Comparison of ENCODE assay signal across 12 cellular contexts in genomic region chr3:156687023-156687422, GRCh38. TPM values are rescaled to one million over a fixed set of nuclear protein-coding genes. Genes with fewer than 3 reads are reported as not detected.
DNase-seq lines count a peak whose midpoint lies in the region; ATAC-seq and TF ChIP-seq lines count a peak whose summit lies in the region.
"Had no signal": no experiment of that assay in that cellular context is flagged by ENCODE, and none has a peak within 500 bp of the region (broad histone marks: within the 10 kb centered on the region; RNA-seq: fewer than 3 reads in every experiment).

No MANE protein-coding gene starts in this region.

- no peak overlapping the region for H3K27ac ChIP-seq in CD4-positive, alpha-beta T cell (ENCODE audit: low read depth, low read length)
- H3K27ac ChIP-seq in fibroblast of lung (ENCODE audit: insufficient read depth, low read length), result no peak overlapping the region

- no peaks in the 10 kb centered on the region for H3K27me3 Mint-ChIP-seq in CD4-positive, alpha-beta T cell
- H3K27me3 Mint-ChIP-seq: type B pancreatic cell had no signal

- POLR2A ChIA-PET in CD4-positive, alpha-beta T cell (lab: Charles Lee), result interaction anchor here (0.6 to 3.2 kb wide), 2 partner anchors 9 to 12 kb away, joined by 3 to 29 read pairs; partner anchors contain the start of gene TIPARP

- DNase-seq in CD4-positive, alpha-beta T cell, result no peak
- DNase-seq in LHCN-M2 (ENCODE audit: low read depth) (peak; percentile 46), fibroblast of lung (ENCODE audit: low read depth in 2 of 2) (no peak), NK-92 (lab: John Stamatoyannopoulos, UW; ENCODE audit: unreplicated experiment) (no peak), H7 (no peak), foreskin fibroblast (no peak), NCI-H2029 (lab: John Stamatoyannopoulos, UW) (no peak)
- DNase-seq: Caco-2, KBM-7, NCI-H526 had no signal

- H3K27me3 ChIP-seq in CD4-positive, alpha-beta T cell (ENCODE audit: control insufficient read depth, insufficient read depth, low read length), result no peaks in the 10 kb centered on the region
- H3K27me3 ChIP-seq in fibroblast of lung (ENCODE audit: control insufficient read depth, insufficient read depth, low read length) (no peaks in the 10 kb centered on the region), H7 (ENCODE audit: control insufficient read depth, insufficient read depth, low read length) (no peaks in the 10 kb centered on the region)

- H3K4me1 Mint-ChIP-seq in CD4-positive, alpha-beta T cell (ENCODE audit: low read depth), result peaks cover 85% of the 10 kb centered on the region

- H3K4me1 ChIP-seq in fibroblast of lung (ENCODE audit: control insufficient read depth, extremely low read depth, insufficient read depth, low read length), result peaks cover 24% of the 10 kb centered on the region

- H4K20me1 ChIP-seq in fibroblast of lung (ENCODE audit: control insufficient read depth, extremely low read depth, insufficient read depth, low read length), result no peaks in the 10 kb centered on the region

- peak; percentile 69 for ATAC-seq in CD4-positive, alpha-beta T cell (ENCODE audit: poor library complexity)
- ATAC-seq in GM19351 (IDR thresholded peaks at IDR 0.05; ENCODE audit: unreplicated experiment), result peak; percentile 36

- peaks cover 91% of the 10 kb centered on the region for H3K79me2 ChIP-seq in fibroblast of lung (ENCODE audit: control insufficient read depth, insufficient read depth, low read length)

- H3K27ac Mint-ChIP-seq in CD4-positive, alpha-beta T cell, result no peak overlapping the region
- H3K27ac Mint-ChIP-seq: type B pancreatic cell had no signal

- no peaks in the 10 kb centered on the region for H3K9me3 ChIP-seq in CD4-positive, alpha-beta T cell (ENCODE audit: control insufficient read depth, low read length)
- no peaks in the 10 kb centered on the region for H3K9me3 ChIP-seq in fibroblast of lung (ENCODE audit: control insufficient read depth, insufficient read depth, low read depth, low read length)
- H3K9me3 ChIP-seq: Caco-2 had no signal

- H3K36me3 Mint-ChIP-seq in CD4-positive, alpha-beta T cell (ENCODE audit: low read depth), result peaks cover 25% of the 10 kb centered on the region

- intact Hi-C loops in CD4-positive, alpha-beta T cell (cut with DNase I, micrococcal nuclease), result no loop called here

- H2AFZ ChIP-seq in fibroblast of lung (ENCODE audit: low read length), result no peak overlapping the region

- H3K4me3 ChIP-seq in fibroblast of lung (replicated peaks in 1 of 4; ENCODE audit: control extremely low read depth in 1 of 4, insufficient read depth in 1 of 4, low read depth in 3 of 4, low read length in 4 of 4), result no peak overlapping the region
- no peak overlapping the region for H3K4me3 ChIP-seq in H7 (ENCODE audit: insufficient read depth, low read depth, low read length)
- no peak overlapping the region for H3K4me3 ChIP-seq in foreskin fibroblast (ENCODE audit: low read depth in 1 of 2, low read length in 2 of 2)

- H3K4me2 ChIP-seq in fibroblast of lung (ENCODE audit: extremely low read depth, insufficient read depth, low read length), result peak overlapping the region; percentile 52

- no peak for TF ChIP-seq CTCF in CD4-positive, alpha-beta T cell (IDR thresholded peaks at IDR 0.05)
- no peak for TF ChIP-seq CTCF in fibroblast of lung (conservative IDR thresholded peaks at IDR 0.05 in 1 of 2, IDR thresholded peaks at IDR 0.05 in 1 of 2; ENCODE audit: low read depth in 1 of 2, low read length in 2 of 2)
- TF ChIP-seq CTCF in foreskin fibroblast (IDR thresholded peaks at IDR 0.05; ENCODE audit: low read depth, low read length), result no peak

- H3K36me3 ChIP-seq in fibroblast of lung (ENCODE audit: control insufficient read depth, insufficient read depth, low read length) (no peaks in the 10 kb centered on the region), H7 (replicated peaks; ENCODE audit: control insufficient read depth, insufficient read depth, low read length) (no peaks in the 10 kb centered on the region)

- no peaks in the 10 kb centered on the region for H3K9me3 Mint-ChIP-seq in CD4-positive, alpha-beta T cell
- H3K9me3 Mint-ChIP-seq: type B pancreatic cell had no signal

- CTCF ChIA-PET in CD4-positive, alpha-beta T cell (lab: Charles Lee), result no interaction called here

- peak overlapping the region; percentile 32 for H3K4me3 Mint-ChIP-seq in CD4-positive, alpha-beta T cell
- H3K4me3 Mint-ChIP-seq: type B pancreatic cell had no signal

- no peak overlapping the region for H3K9ac ChIP-seq in fibroblast of lung (ENCODE audit: insufficient read depth, low read length)

RNA-seq across cellular contexts. Expression of gene TIPARP, which starts 12.6 kb away (rescaled TPM):
- total RNA-seq in CD4-positive, alpha-beta T cell, result 100 to 1,000 TPM; 158 to 166 TPM
- total RNA-seq in LHCN-M2 (2014; rRNA removed) (89.9 and 103 TPM in 2 replicates), fibroblast of lung (15.9 and 22.1 TPM in 2 replicates)
- polyA plus RNA-seq in LHCN-M2 (2012), result 32.7 TPM
- 8.6 and 11.8 TPM in 2 replicates for polyA plus RNA-seq in fibroblast of lung
- polyA plus RNA-seq in fibroblast of lung (2012), result 7.7 and 10.8 TPM in 2 replicates
- 5.3 and 9.9 TPM in 2 replicates for polyA minus RNA-seq in fibroblast of lung (ENCODE audit: low replicate concordance)
- 13.3 and 13.4 TPM in 2 replicates for total RNA-seq in H7 (2014; rRNA removed; shearing (Covaris generic))
